Comparison of ENCODE assay signal across 1 cellular context in the genomic region with DNA sequence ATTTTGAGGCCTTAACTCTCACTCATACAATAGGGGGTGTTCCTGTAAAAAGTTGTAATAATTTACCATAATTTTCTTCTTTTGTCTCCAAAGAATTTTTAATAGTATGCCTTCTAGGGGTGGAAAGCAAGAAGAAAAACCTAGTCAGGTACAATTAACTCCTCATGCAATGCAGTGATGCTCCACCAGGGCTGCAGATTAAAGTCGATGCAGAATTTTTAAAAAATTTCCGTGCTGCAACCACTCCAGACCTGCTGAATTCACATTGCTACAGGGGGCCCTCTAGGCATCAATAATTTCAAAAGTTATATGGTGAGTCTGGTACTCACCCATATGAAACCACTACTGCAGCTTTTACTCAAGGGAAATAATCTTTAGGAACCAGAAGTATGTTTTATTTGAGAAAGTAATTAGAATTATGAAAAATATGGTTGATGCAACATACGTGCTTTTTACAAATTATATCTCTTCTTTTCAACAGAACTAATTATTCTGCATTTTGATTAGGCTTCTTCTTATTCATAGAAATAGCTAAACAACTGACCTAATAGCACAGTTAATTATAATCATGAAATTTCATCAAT.
TF ChIP-seq lines count a peak whose summit lies in the region.

No MANE protein-coding gene starts in this region.

TF ChIP-seq in IMR-90, 13 proteins besides CTCF, POLR2A, EP300 and RAD21:
- TF ChIP-seq, protein P1, sequence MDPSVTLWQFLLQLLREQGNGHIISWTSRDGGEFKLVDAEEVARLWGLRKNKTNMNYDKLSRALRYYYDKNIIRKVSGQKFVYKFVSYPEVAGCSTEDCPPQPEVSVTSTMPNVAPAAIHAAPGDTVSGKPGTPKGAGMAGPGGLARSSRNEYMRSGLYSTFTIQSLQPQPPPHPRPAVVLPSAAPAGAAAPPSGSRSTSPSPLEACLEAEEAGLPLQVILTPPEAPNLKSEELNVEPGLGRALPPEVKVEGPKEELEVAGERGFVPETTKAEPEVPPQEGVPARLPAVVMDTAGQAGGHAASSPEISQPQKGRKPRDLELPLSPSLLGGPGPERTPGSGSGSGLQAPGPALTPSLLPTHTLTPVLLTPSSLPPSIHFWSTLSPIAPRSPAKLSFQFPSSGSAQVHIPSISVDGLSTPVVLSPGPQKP (IDR thresholded peaks at IDR 0.05; ENCODE audit: borderline replicate concordance, low read depth, low read length), result no peak
- no peak for TF ChIP-seq NFE2L2 (IDR thresholded peaks at IDR 0.05; ENCODE audit: low read depth, low read length)
- TF ChIP-seq MAFK (IDR thresholded peaks at IDR 0.05; ENCODE audit: low read depth, low read length), result no peak
- TF ChIP-seq RFX5 (IDR thresholded peaks at IDR 0.05; ENCODE audit: low read depth, low read length), result no peak
- no peak for TF ChIP-seq MXI1 (IDR thresholded peaks at IDR 0.05; ENCODE audit: borderline replicate concordance, low read depth, low read length)
- no peak for TF ChIP-seq CEBPB (IDR thresholded peaks at IDR 0.05; ENCODE audit: low read depth, low read length)
- TF ChIP-seq FOS (IDR thresholded peaks at IDR 0.05; ENCODE audit: low read depth, low read length), result no peak
TF ChIP-seq in IMR-90: peak in this region for 0.
